In genomic region chr10:31721166-31721565, GRCh38 we compare ENCODE assay signal across 14 cellular contexts.
A peak's percentile ranks its signal among the peaks of the same experiment; 100 is the strongest.
DNase-seq lines count a peak whose midpoint lies in the region; ATAC-seq and TF ChIP-seq lines count a peak whose summit lies in the region.
"Had no signal": no experiment of that assay in that cellular context is flagged by ENCODE, and none has a peak within 500 bp of the region (broad histone marks: within the 10 kb centered on the region; RNA-seq: fewer than 3 reads in every experiment).

No MANE protein-coding gene starts in this region.

- no peak for TF ChIP-seq POLR2A in GM18505 (IDR thresholded peaks at IDR 0.05; ENCODE audit: borderline replicate concordance, extremely low read depth, insufficient read depth, insufficient read length)

- H3K27me3 Mint-ChIP-seq in osteocyte (ENCODE audit: unreplicated experiment) = no peaks in the 10 kb centered on the region

- H3K4me3 Mint-ChIP-seq in osteocyte (ENCODE audit: unreplicated experiment) = no peak overlapping the region
- H3K4me3 Mint-ChIP-seq: CD8-positive, alpha-beta T cell had no signal

- H3K4me1 Mint-ChIP-seq in osteocyte (ENCODE audit: unreplicated experiment) = peaks cover 5% of the 10 kb centered on the region

- no peaks in the 10 kb centered on the region for H3K9me3 Mint-ChIP-seq in osteocyte (ENCODE audit: unreplicated experiment)
- H3K9me3 Mint-ChIP-seq: CD8-positive, alpha-beta T cell had no signal

- DNase-seq in NCI-H2171 treated with DMSO at 0.1 percent for 48 hours (lab: John Stamatoyannopoulos, UW) (peak; percentile 4), NCI-H2171 (lab: John Stamatoyannopoulos, UW) (no peak), NCI-H524 (lab: John Stamatoyannopoulos, UW) (peak; percentile 43 to 86), NCI-H82 treated with DMSO at 0.1 percent for 48 hours (lab: John Stamatoyannopoulos, UW; ENCODE audit: unreplicated experiment) (peak; percentile 15), osteocyte (ENCODE audit: extremely low spot score, unreplicated experiment) (peak; percentile 76), NCI-H748 treated with DMSO at 0.1 percent for 48 hours (lab: John Stamatoyannopoulos, UW) (no peak)
- DNase-seq: 8988T; Calu3; CD8-positive, alpha-beta T cell; DMS79 treated with DMSO at 0.1 percent for 48 hours; GF-D8; GM23248 had no signal

- no peak for TF ChIP-seq CTCF in osteocyte (IDR thresholded peaks at IDR 0.05)

- no peak for ATAC-seq in GM21526 (IDR thresholded peaks at IDR 0.05; ENCODE audit: low FRiP score, unreplicated experiment)
- no peak for ATAC-seq in GM18505 (IDR thresholded peaks at IDR 0.05; ENCODE audit: unreplicated experiment)
- ATAC-seq: CD8-positive, alpha-beta T cell had no signal

- H3K27ac Mint-ChIP-seq in osteocyte (ENCODE audit: unreplicated experiment) = no peak overlapping the region
- H3K27ac Mint-ChIP-seq: CD8-positive, alpha-beta T cell had no signal

- no peaks in the 10 kb centered on the region for H3K36me3 Mint-ChIP-seq in osteocyte (ENCODE audit: unreplicated experiment)
- H3K36me3 Mint-ChIP-seq: CD8-positive, alpha-beta T cell had no signal

Comparison
In these comparisons a context has a peak if more than half of its experiments do, and no peak if none do; other contexts are left out.
1. DNase-seq: peak in NCI-H2171 treated with DMSO at 0.1 percent for 48 hours (single experiment), NCI-H524 (2 of 2), NCI-H82 treated with DMSO at 0.1 percent for 48 hours (single experiment) and osteocyte (single experiment); none in NCI-H2171 (single experiment) and NCI-H748 treated with DMSO at 0.1 percent for 48 hours (single experiment).